Comparison of ENCODE assay signal across 9 cellular contexts in genomic region chr2:175690113-175690716, GRCh38.
DNase-seq lines count a peak whose midpoint lies in the region; ATAC-seq and TF ChIP-seq lines count a peak whose summit lies in the region.
"Had no signal": no experiment of that assay in that cellular context is flagged by ENCODE, and none has a peak within 500 bp of the region (broad histone marks: within the 10 kb centered on the region; RNA-seq: fewer than 3 reads in every experiment).

No MANE protein-coding gene starts in this region.

- peaks cover 33% of the 10 kb centered on the region for H3K27me3 Mint-ChIP-seq in osteocyte (ENCODE audit: unreplicated experiment)

- TF ChIP-seq CTCF in osteocyte (IDR thresholded peaks at IDR 0.05), result peak; percentile 80

- ATAC-seq in GM19467 (IDR thresholded peaks at IDR 0.05; ENCODE audit: unreplicated experiment), result peak; percentile 71

- DNase-seq in NCI-H187 (lab: John Stamatoyannopoulos, UW) (peak; percentile 26 to 36), NCI-H187 treated with DMSO at 0.1 percent for 48 hours (lab: John Stamatoyannopoulos, UW) (no peak), MV-4-11 (lab: John Stamatoyannopoulos, UW) (peak; percentile 54), SW480 (ENCODE audit: low spot score) (peak; percentile 50), fibroblast of the conjunctiva (ENCODE audit: low read depth) (peak; percentile 67), osteocyte (ENCODE audit: extremely low spot score, unreplicated experiment) (no peak)
- DNase-seq in activated CD4-positive, CD25-positive, alpha-beta regulatory T cell (lab: John Stamatoyannopoulos, UW), result no peak
- DNase-seq: activated naive CD8-positive, alpha-beta T cell treated with anti-CD3 and anti-CD28 coated beads, Interleukin-2, amount 10 ng/mL, durations not matched to agents 7 days and 5 days had no signal

- H3K4me3 Mint-ChIP-seq in osteocyte (ENCODE audit: unreplicated experiment), result no peak overlapping the region
- H3K4me3 Mint-ChIP-seq: activated naive CD8-positive, alpha-beta T cell treated with anti-CD3 and anti-CD28 coated beads, Interleukin-2, amount 10 ng/mL, durations not matched to agents 7 days and 5 days had no signal

- H3K27ac Mint-ChIP-seq in osteocyte (ENCODE audit: unreplicated experiment), result no peak overlapping the region
- H3K27ac Mint-ChIP-seq: activated naive CD8-positive, alpha-beta T cell treated with anti-CD3 and anti-CD28 coated beads, Interleukin-2, amount 10 ng/mL, durations not matched to agents 7 days and 5 days had no signal

- H3K36me3 Mint-ChIP-seq in osteocyte (ENCODE audit: unreplicated experiment), result no peaks in the 10 kb centered on the region
- H3K36me3 Mint-ChIP-seq: activated naive CD8-positive, alpha-beta T cell treated with anti-CD3 and anti-CD28 coated beads, Interleukin-2, amount 10 ng/mL, durations not matched to agents 7 days and 5 days had no signal

- H3K4me1 Mint-ChIP-seq in osteocyte (ENCODE audit: unreplicated experiment), result no peaks in the 10 kb centered on the region
- H3K4me1 Mint-ChIP-seq: activated naive CD8-positive, alpha-beta T cell treated with anti-CD3 and anti-CD28 coated beads, Interleukin-2, amount 10 ng/mL, durations not matched to agents 7 days and 5 days had no signal

- no peaks in the 10 kb centered on the region for H3K9me3 Mint-ChIP-seq in osteocyte (ENCODE audit: unreplicated experiment)
- H3K9me3 Mint-ChIP-seq: activated naive CD8-positive, alpha-beta T cell treated with anti-CD3 and anti-CD28 coated beads, Interleukin-2, amount 10 ng/mL, durations not matched to agents 7 days and 5 days had no signal

Comparison
In these comparisons a context has a peak if more than half of its experiments do, and no peak if none do; other contexts are left out.
1. DNase-seq: peak in NCI-H187 (2 of 2), MV-4-11 (single experiment), SW480 (single experiment) and fibroblast of the conjunctiva (single experiment); none in NCI-H187 treated with DMSO at 0.1 percent for 48 hours (single experiment), osteocyte (single experiment) and activated CD4-positive, CD25-positive, alpha-beta regulatory T cell (0 of 4).